Comparison of ENCODE assay signal across 34 cellular contexts in genomic region chr2:154394600-154394999, GRCh38.
"Had no signal": no experiment of that assay in that cellular context is flagged by ENCODE, and none has a peak within 500 bp of the region (broad histone marks: within the 10 kb centered on the region; RNA-seq: fewer than 3 reads in every experiment).

No MANE protein-coding gene starts in this region.

- DNase-seq: Karpas-422, Kasumi-1, MG63, MM.1S, MV-4-11, NCI-H1048, NCI-H1092 treated with DMSO at 0.1 percent for 48 hours, NCI-H1105, NCI-H1105 treated with DMSO at 0.1 percent for 48 hours, NCI-H1417, NCI-H1417 treated with DMSO at 0.1 percent for 48 hours, NCI-H1436, NCI-H1436 treated with DMSO at 0.1 percent for 48 hours, NCI-H146, NCI-H1694, NCI-H1694 treated with DMSO at 0.1 percent for 48 hours, NCI-H187, NCI-H187 treated with DMSO at 0.1 percent for 48 hours, NCI-H1930, NCI-H2029, NCI-H2029 treated with DMSO at 0.1 percent for 48 hours, NCI-H2081, NCI-H2081 treated with DMSO at 0.1 percent for 48 hours, NCI-H2107, NCI-H2171, NCI-H2171 treated with DMSO at 0.1 percent for 48 hours, NCI-H2227 treated with DMSO at 0.1 percent for 48 hours, NCI-H226, NCI-H345, NCI-H446, NCI-H446 treated with DMSO at 0.1 percent for 48 hours, NCI-H510A, NCI-H510A treated with DMSO at 0.1 percent for 48 hours, NCI-H524 had no signal

- H3K27me3 ChIP-seq: MG63 had no signal

- H3K4me3 ChIP-seq: MG63 had no signal

- H3K36me3 ChIP-seq: MG63 had no signal

- H3K9me3 ChIP-seq: MG63 had no signal
